Comparison of ENCODE assay signal across 12 cellular contexts in the genomic region with DNA sequence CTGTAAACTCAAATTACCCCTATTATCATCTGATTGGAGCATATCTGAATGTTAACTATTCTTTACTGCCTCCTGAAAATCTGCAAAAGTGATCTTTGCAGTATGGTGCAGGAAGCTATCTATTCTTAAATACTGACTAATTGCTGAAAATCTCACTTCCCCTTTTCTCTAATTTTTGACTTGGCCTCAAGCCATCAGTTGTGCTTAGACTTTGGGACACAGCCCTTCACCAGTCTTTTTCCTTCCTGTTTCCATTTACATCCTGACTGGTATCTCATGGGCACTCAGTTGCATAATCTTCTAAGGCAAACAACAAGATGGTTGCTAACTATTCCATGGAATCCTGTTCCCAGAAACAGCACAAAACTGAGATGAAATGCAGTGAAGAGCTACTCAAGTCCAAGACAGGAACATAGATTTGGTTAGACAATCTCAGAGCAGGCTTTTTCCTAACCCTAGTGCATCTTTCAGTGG.
DNase-seq lines count a peak whose midpoint lies in the region; ATAC-seq and TF ChIP-seq lines count a peak whose summit lies in the region.
"Had no signal": no experiment of that assay in that cellular context is flagged by ENCODE, and none has a peak within 500 bp of the region (broad histone marks: within the 10 kb centered on the region; RNA-seq: fewer than 3 reads in every experiment).

No MANE protein-coding gene starts in this region.

- H3K9me3 Mint-ChIP-seq in dendritic cell treated with granulocyte-macrophage colony-stimulating factor and Interleukin-4, amounts not matched to agents 40 ng/mL and 50 ng/mL, for 4 days = no peaks in the 10 kb centered on the region

- no peaks in the 10 kb centered on the region for H3K27me3 ChIP-seq in transverse colon
- H3K27me3 ChIP-seq in SK-N-SH (ENCODE audit: insufficient read depth) = no peaks in the 10 kb centered on the region
- H3K27me3 ChIP-seq: spleen, tibial nerve had no signal

- peaks cover 0 to 5% (median 0%) of the 10 kb centered on the region in 4 donors for H3K4me1 ChIP-seq in transverse colon
- H3K4me1 ChIP-seq in SK-N-SH (ENCODE audit: control insufficient read depth in 1 of 2, insufficient read depth in 2 of 2, low read depth in 1 of 2, low read length in 1 of 2) = peaks cover 0 to 17% of the 10 kb centered on the region in 2 experiments; a peak in 2 of 4 replicates

- H3K4me1 Mint-ChIP-seq in dendritic cell treated with granulocyte-macrophage colony-stimulating factor and Interleukin-4, amounts not matched to agents 40 ng/mL and 50 ng/mL, for 4 days (ENCODE audit: low read depth) = peaks cover 49% of the 10 kb centered on the region

- no peaks in the 10 kb centered on the region for H3K79me2 ChIP-seq in SK-N-SH (ENCODE audit: insufficient read depth)

- in situ Hi-C loops in transverse colon (cut with MboI; ENCODE audit: low pct_ligation_motif_present in 1 of 4, low pct_unique_long_range_greater_than_20kb in 1 of 4, low sequenced_read_pairs in 3 of 4) = no loop called here

- TF ChIP-seq CTCF in transverse colon (IDR thresholded peaks at IDR 0.05) = no peak
- no peak for TF ChIP-seq CTCF in SK-N-SH (IDR thresholded peaks at IDR 0.05)

- peaks cover 6% of the 10 kb centered on the region for H3K36me3 Mint-ChIP-seq in dendritic cell treated with granulocyte-macrophage colony-stimulating factor and Interleukin-4, amounts not matched to agents 40 ng/mL and 50 ng/mL, for 4 days (ENCODE audit: low read depth)
- H3K36me3 Mint-ChIP-seq: IgD-negative memory B cell had no signal

- H3K4me3 ChIP-seq in transverse colon (no peak overlapping the region), SK-N-SH (ENCODE audit: low read depth in 2 of 2, low read length in 1 of 2) (no peak overlapping the region)
- H3K4me3 ChIP-seq: spleen, tibial nerve had no signal

- H3K27me3 Mint-ChIP-seq in dendritic cell treated with granulocyte-macrophage colony-stimulating factor and Interleukin-4, amounts not matched to agents 40 ng/mL and 50 ng/mL, for 4 days = no peaks in the 10 kb centered on the region
- H3K27me3 Mint-ChIP-seq: IgD-negative memory B cell had no signal

- H3K4me3 Mint-ChIP-seq in dendritic cell treated with granulocyte-macrophage colony-stimulating factor and Interleukin-4, amounts not matched to agents 40 ng/mL and 50 ng/mL, for 4 days = no peak overlapping the region

- H3K9me2 ChIP-seq in SK-N-SH = no peaks in the 10 kb centered on the region

- H3K4me2 ChIP-seq in SK-N-SH = no peak overlapping the region

- H3K9me3 ChIP-seq in transverse colon = no peaks in the 10 kb centered on the region
- H3K9me3 ChIP-seq in SK-N-SH = no peaks in the 10 kb centered on the region
- H3K9me3 ChIP-seq: spleen, tibial nerve had no signal

- TF ChIP-seq EP300 in transverse colon (IDR thresholded peaks at IDR 0.05; ENCODE audit: low read depth) = no peak
- TF ChIP-seq EP300 in SK-N-SH (IDR thresholded peaks at IDR 0.05; ENCODE audit: borderline replicate concordance in 1 of 2, low read depth in 1 of 2, low read length in 1 of 2) = no peak

- intact Hi-C loops in dendritic cell treated with granulocyte-macrophage colony-stimulating factor and Interleukin-4, amounts not matched to agents 40 ng/mL and 50 ng/mL, for 4 days (cut with micrococcal nuclease) = loop anchor here (1.0 to 2.0 kb wide), 2 partner anchors 61 to 99 kb away; no protein-coding TSS in a partner anchor
- intact Hi-C loops in transverse colon (cut with DNase I; ENCODE audit: low total_unique reads) = no loop called here

- H3K27ac Mint-ChIP-seq in dendritic cell treated with granulocyte-macrophage colony-stimulating factor and Interleukin-4, amounts not matched to agents 40 ng/mL and 50 ng/mL, for 4 days = peak overlapping the region; percentile 55

- DNase-seq in amniotic stem cell (lab: John Stamatoyannopoulos, UW) (no peak), transverse colon (no peak), H4 (ENCODE audit: low spot score) (no peak), SK-N-SH (no peak)
- DNase-seq: left colon, spleen had no signal

- H4K20me1 ChIP-seq in SK-N-SH (ENCODE audit: insufficient read depth) = no peaks in the 10 kb centered on the region

- peak; percentile 84 for ATAC-seq in GM18517 (IDR thresholded peaks at IDR 0.05; ENCODE audit: unreplicated experiment)
- ATAC-seq in GM21619 (IDR thresholded peaks at IDR 0.05; ENCODE audit: unreplicated experiment) = peak; percentile 60
- ATAC-seq in HG03439 (IDR thresholded peaks at IDR 0.05; ENCODE audit: unreplicated experiment) = peak; percentile 83
- ATAC-seq: left colon had no signal

- TF ChIP-seq POLR2A in transverse colon (IDR thresholded peaks at IDR 0.05) = no peak

- CTCF ChIA-PET in SK-N-SH (lab: Yijun Ruan, JAX) = interaction anchor here (1.0 to 1.8 kb wide), 2 partner anchors 9 to 231 kb away, joined by 4 to 6 read pairs; no protein-coding TSS in a partner anchor

- TF ChIP-seq RAD21 in SK-N-SH (IDR thresholded peaks at IDR 0.05; ENCODE audit: low read length) = no peak

- H3K27ac ChIP-seq in transverse colon (no peak overlapping the region), SK-N-SH (ENCODE audit: low read depth in 2 of 2, low read length in 1 of 2) (no peak overlapping the region)
- H3K27ac ChIP-seq: spleen had no signal

- POLR2A ChIA-PET in SK-N-SH (lab: Yijun Ruan, JAX) = no interaction called here

- H3F3A ChIP-seq in SK-N-SH (replicated peaks; ENCODE audit: insufficient read depth) = no peaks in the 10 kb centered on the region

- no peak overlapping the region for H2AFZ ChIP-seq in SK-N-SH (ENCODE audit: low read depth)

- no peak overlapping the region for H3K9ac ChIP-seq in SK-N-SH

- H3K36me3 ChIP-seq in transverse colon (no peaks in the 10 kb centered on the region), SK-N-SH (replicated peaks in 1 of 2; ENCODE audit: control insufficient read depth in 1 of 2, insufficient read depth in 2 of 2, low read length in 1 of 2) (no peaks in the 10 kb centered on the region)
- H3K36me3 ChIP-seq: spleen, tibial nerve had no signal

TF ChIP-seq in SK-N-SH, 30 proteins besides CTCF, POLR2A, EP300 and RAD21:
- TF ChIP-seq EZH2phosphoT487 (IDR thresholded peaks at IDR 0.05; ENCODE audit: borderline replicate concordance, low read depth) = no peak
TF ChIP-seq in SK-N-SH: peak in this region for 0.
